In genomic region chr4:68152411-68152810, GRCh38 we compare ENCODE assay signal across 1 cellular context.
TF ChIP-seq lines count a peak whose summit lies in the region.

No MANE protein-coding gene starts in this region.

TF ChIP-seq in GM23338, 12 proteins besides CTCF, POLR2A, EP300 and RAD21 (continued from another document):
- no peak for TF ChIP-seq ZNF462 (CRISPR knock-in tag; IDR thresholded peaks at IDR 0.05)
TF ChIP-seq in GM23338: peak in this region for 0.
